ENCODE assay signal across 1 cellular context in genomic region chr7:152674860-152675760, GRCh38.
TF ChIP-seq lines count a peak whose summit lies in the region.

No MANE protein-coding gene starts in this region.

TF ChIP-seq in K562, 482 proteins besides CTCF, POLR2A, EP300 and RAD21 (continued from another document and continues in another):
- TF ChIP-seq ZNF280B (CRISPR knock-in tag; IDR thresholded peaks at IDR 0.05) (no peak), ZNF175 (CRISPR knock-in tag; IDR thresholded peaks at IDR 0.05; ENCODE audit: low read depth) (0 out of 2 replicates have a peak, but pooled peaks have one; percentile 13), ESRRA (IDR thresholded peaks at IDR 0.05; ENCODE audit: borderline replicate concordance, low read depth) (no peak), TEAD1 (CRISPR knock-in tag; IDR thresholded peaks at IDR 0.05) (no peak), FOXK1 (CRISPR knock-in tag; IDR thresholded peaks at IDR 0.05; ENCODE audit: borderline replicate concordance) (no peak), BACH1 (tag; IDR thresholded peaks at IDR 0.05) (no peak), ZNF695 (CRISPR knock-in tag; IDR thresholded peaks at IDR 0.05) (no peak), NELFE (IDR thresholded peaks at IDR 0.05; ENCODE audit: insufficient read depth, insufficient read length) (no peak), HLTF (IDR thresholded peaks at IDR 0.05) (no peak), STAT5A (IDR thresholded peaks at IDR 0.05; ENCODE audit: borderline replicate concordance, low read length) (no peak), CSDE1 (IDR thresholded peaks at IDR 0.05) (no peak), ZNF764 (CRISPR knock-in tag; IDR thresholded peaks at IDR 0.05; ENCODE audit: low read depth) (no peak), ZNF253 (CRISPR knock-in tag; conservative IDR thresholded peaks at IDR 0.05) (no peak), TAL1 (IDR thresholded peaks at IDR 0.05) (no peak), ZNF75A (CRISPR knock-in tag; IDR thresholded peaks at IDR 0.05) (no peak), RBM15 (IDR thresholded peaks at IDR 0.05; ENCODE audit: insufficient read depth, low read length) (no peak), TAF15 (IDR thresholded peaks at IDR 0.05; ENCODE audit: low read depth, low read length) (no peak), TSC22D4 (tag; IDR thresholded peaks at IDR 0.05) (0 out of 2 replicates have a peak, but pooled peaks have one; percentile 4), EZH2 (IDR thresholded peaks at IDR 0.05; ENCODE audit: borderline replicate concordance, low read depth, low read length) (no peak), NBN (IDR thresholded peaks at IDR 0.05; ENCODE audit: low read depth) (no peak), ZNF512 (tag; IDR thresholded peaks at IDR 0.05) (no peak), SUPT5H (IDR thresholded peaks at IDR 0.05) (no peak; the same call in 1 of the 2 replicates), ID3 (CRISPR knock-in tag; IDR thresholded peaks at IDR 0.05) (no peak), ID3 (tag; IDR thresholded peaks at IDR 0.05) (no peak), FOXJ2 (tag; IDR thresholded peaks at IDR 0.05) (no peak), NCOA6 (IDR thresholded peaks at IDR 0.05) (0 out of 2 replicates have a peak, but pooled peaks have one; percentile 32), HOXB6 (CRISPR knock-in tag; IDR thresholded peaks at IDR 0.05; ENCODE audit: borderline replicate concordance) (no peak), GABPB1 (CRISPR knock-in tag; IDR thresholded peaks at IDR 0.05) (no peak), HNRNPH1 (optimal IDR thresholded peaks at IDR 0.05; ENCODE audit: low read depth, low read length) (no peak), NCOA4 (IDR thresholded peaks at IDR 0.05; ENCODE audit: partially characterized antibody) (no peak), POLR2H (tag; IDR thresholded peaks at IDR 0.05; ENCODE audit: low read depth) (no peak), MAX (CRISPR knock-in tag; IDR thresholded peaks at IDR 0.05) (peak; percentile 58), TBL1XR1 (IDR thresholded peaks at IDR 0.05; ENCODE audit: low read length in 2 of 2) (0 out of 4 replicates have a peak, but pooled peaks of 1 of the 2 experiments have one; percentile 32), RBM22 (IDR thresholded peaks at IDR 0.05; ENCODE audit: low read depth, low read length, poor library complexity, severe bottlenecking) (no peak), NFXL1 (CRISPR knock-in tag; IDR thresholded peaks at IDR 0.05) (no peak), ZC3H4 (CRISPR knock-in tag; IDR thresholded peaks at IDR 0.05; ENCODE audit: borderline replicate concordance) (no peak), ZNF77 (CRISPR knock-in tag; IDR thresholded peaks at IDR 0.05) (no peak), DPF2 (IDR thresholded peaks at IDR 0.05) (no peak), SMARCC2 (IDR thresholded peaks at IDR 0.05; ENCODE audit: low read depth) (no peak), TCF15 (CRISPR knock-in tag; IDR thresholded peaks at IDR 0.05) (no peak), ZFX (CRISPR knock-in tag; IDR thresholded peaks at IDR 0.05) (no peak), DLX4 (CRISPR knock-in tag; IDR thresholded peaks at IDR 0.05) (no peak), ZFPM2 (CRISPR knock-in tag; IDR thresholded peaks at IDR 0.05) (no peak), EWSR1 (IDR thresholded peaks at IDR 0.05; ENCODE audit: borderline replicate concordance, low read depth, partially characterized antibody) (no peak), E2F1 (CRISPR knock-in tag; IDR thresholded peaks at IDR 0.05) (no peak), ZNF551 (CRISPR knock-in tag; IDR thresholded peaks at IDR 0.05) (no peak), ZNF217 (CRISPR knock-in tag; IDR thresholded peaks at IDR 0.05) (no peak), ZNF507 (tag; conservative IDR thresholded peaks at IDR 0.05) (no peak), MXI1 (IDR thresholded peaks at IDR 0.05; ENCODE audit: low read depth, low read length) (peak; percentile 90), ZBTB7A (IDR thresholded peaks at IDR 0.05; ENCODE audit: borderline replicate concordance, control insufficient read depth, low read depth, low read length) (no peak), KHSRP (IDR thresholded peaks at IDR 0.05) (no peak), TCF7 (IDR thresholded peaks at IDR 0.05; ENCODE audit: borderline replicate concordance) (no peak), ZNF174 (CRISPR knock-in tag; IDR thresholded peaks at IDR 0.05) (no peak), GABPA (tag; conservative IDR thresholded peaks at IDR 0.05; ENCODE audit: low read depth) (no peak), HDAC2 (IDR thresholded peaks at IDR 0.05) (peak; percentile 70; the same call in 1 of the 2 replicates), KAT8 (IDR thresholded peaks at IDR 0.05; ENCODE audit: low read depth) (no peak)
- TF ChIP-seq, protein P1, sequence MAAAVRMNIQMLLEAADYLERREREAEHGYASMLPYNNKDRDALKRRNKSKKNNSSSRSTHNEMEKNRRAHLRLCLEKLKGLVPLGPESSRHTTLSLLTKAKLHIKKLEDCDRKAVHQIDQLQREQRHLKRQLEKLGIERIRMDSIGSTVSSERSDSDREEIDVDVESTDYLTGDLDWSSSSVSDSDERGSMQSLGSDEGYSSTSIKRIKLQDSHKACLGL (CRISPR knock-in tag; IDR thresholded peaks at IDR 0.05; ENCODE audit: borderline replicate concordance, poor library complexity, severe bottlenecking): peak; percentile 54
- TF ChIP-seq, protein P2, sequence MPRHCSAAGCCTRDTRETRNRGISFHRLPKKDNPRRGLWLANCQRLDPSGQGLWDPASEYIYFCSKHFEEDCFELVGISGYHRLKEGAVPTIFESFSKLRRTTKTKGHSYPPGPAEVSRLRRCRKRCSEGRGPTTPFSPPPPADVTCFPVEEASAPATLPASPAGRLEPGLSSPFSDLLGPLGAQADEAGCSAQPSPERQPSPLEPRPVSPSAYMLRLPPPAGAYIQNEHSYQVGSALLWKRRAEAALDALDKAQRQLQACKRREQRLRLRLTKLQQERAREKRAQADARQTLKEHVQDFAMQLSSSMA (CRISPR knock-in tag; IDR thresholded peaks at IDR 0.05): no peak
- TF ChIP-seq, protein P3, sequence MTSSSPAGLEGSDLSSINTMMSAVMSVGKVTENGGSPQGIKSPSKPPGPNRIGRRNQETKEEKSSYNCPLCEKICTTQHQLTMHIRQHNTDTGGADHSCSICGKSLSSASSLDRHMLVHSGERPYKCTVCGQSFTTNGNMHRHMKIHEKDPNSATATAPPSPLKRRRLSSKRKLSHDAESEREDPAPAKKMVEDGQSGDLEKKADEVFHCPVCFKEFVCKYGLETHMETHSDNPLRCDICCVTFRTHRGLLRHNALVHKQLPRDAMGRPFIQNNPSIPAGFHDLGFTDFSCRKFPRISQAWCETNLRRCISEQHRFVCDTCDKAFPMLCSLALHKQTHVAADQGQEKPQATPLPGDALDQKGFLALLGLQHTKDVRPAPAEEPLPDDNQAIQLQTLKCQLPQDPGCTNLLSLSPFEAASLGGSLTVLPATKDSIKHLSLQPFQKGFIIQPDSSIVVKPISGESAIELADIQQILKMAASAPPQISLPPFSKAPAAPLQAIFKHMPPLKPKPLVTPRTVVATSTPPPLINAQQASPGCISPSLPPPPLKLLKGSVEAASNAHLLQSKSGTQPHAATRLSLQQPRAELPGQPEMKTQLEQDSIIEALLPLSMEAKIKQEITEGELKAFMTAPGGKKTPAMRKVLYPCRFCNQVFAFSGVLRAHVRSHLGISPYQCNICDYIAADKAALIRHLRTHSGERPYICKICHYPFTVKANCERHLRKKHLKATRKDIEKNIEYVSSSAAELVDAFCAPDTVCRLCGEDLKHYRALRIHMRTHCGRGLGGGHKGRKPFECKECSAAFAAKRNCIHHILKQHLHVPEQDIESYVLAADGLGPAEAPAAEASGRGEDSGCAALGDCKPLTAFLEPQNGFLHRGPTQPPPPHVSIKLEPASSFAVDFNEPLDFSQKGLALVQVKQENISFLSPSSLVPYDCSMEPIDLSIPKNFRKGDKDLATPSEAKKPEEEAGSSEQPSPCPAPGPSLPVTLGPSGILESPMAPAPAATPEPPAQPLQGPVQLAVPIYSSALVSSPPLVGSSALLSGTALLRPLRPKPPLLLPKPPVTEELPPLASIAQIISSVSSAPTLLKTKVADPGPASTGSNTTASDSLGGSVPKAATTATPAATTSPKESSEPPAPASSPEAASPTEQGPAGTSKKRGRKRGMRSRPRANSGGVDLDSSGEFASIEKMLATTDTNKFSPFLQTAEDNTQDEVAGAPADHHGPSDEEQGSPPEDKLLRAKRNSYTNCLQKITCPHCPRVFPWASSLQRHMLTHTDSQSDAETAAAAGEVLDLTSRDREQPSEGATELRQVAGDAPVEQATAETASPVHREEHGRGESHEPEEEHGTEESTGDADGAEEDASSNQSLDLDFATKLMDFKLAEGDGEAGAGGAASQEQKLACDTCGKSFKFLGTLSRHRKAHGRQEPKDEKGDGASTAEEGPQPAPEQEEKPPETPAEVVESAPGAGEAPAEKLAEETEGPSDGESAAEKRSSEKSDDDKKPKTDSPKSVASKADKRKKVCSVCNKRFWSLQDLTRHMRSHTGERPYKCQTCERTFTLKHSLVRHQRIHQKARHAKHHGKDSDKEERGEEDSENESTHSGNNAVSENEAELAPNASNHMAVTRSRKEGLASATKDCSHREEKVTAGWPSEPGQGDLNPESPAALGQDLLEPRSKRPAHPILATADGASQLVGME (CRISPR knock-in tag; IDR thresholded peaks at IDR 0.05): peak; percentile 14; the same call in 1 of the 2 replicates
- TF ChIP-seq, protein P4, sequence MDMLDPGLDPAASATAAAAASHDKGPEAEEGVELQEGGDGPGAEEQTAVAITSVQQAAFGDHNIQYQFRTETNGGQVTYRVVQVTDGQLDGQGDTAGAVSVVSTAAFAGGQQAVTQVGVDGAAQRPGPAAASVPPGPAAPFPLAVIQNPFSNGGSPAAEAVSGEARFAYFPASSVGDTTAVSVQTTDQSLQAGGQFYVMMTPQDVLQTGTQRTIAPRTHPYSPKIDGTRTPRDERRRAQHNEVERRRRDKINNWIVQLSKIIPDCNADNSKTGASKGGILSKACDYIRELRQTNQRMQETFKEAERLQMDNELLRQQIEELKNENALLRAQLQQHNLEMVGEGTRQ (CRISPR knock-in tag; IDR thresholded peaks at IDR 0.05): peak; percentile 33
- TF ChIP-seq, protein P5, sequence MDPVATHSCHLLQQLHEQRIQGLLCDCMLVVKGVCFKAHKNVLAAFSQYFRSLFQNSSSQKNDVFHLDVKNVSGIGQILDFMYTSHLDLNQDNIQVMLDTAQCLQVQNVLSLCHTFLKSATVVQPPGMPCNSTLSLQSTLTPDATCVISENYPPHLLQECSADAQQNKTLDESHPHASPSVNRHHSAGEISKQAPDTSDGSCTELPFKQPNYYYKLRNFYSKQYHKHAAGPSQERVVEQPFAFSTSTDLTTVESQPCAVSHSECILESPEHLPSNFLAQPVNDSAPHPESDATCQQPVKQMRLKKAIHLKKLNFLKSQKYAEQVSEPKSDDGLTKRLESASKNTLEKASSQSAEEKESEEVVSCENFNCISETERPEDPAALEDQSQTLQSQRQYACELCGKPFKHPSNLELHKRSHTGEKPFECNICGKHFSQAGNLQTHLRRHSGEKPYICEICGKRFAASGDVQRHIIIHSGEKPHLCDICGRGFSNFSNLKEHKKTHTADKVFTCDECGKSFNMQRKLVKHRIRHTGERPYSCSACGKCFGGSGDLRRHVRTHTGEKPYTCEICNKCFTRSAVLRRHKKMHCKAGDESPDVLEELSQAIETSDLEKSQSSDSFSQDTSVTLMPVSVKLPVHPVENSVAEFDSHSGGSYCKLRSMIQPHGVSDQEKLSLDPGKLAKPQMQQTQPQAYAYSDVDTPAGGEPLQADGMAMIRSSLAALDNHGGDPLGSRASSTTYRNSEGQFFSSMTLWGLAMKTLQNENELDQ (CRISPR knock-in tag; IDR thresholded peaks at IDR 0.05; ENCODE audit: borderline replicate concordance): no peak
